ENCODE assay signal across 18 cellular contexts in the genomic region with DNA sequence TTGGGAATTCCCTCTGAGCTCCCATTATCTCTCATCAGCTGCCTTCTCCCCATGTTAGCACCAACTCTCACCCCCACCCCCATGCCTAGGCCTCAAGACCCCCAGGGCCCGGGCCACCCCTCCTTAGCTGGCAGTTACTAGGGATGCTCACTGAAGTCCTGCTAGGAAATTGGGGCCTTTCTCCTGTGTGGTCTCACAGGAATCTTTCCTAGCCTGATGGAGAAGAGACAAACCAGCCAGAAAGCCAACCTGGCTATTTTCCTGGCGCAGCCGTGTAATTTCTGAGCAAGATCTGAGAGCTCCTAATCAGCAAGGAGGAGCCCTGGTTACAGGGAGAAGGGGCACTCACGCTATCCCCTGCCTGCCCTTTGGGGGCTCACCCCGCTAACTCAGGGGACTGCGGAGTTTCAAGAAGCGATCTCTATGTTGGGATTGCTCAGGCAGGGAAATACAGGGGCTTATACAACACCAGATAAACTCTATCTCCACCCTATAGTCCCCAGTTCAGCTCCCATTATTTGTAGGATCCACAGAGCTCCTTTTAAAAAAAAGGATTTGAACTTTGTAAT. TPM values are rescaled to one million over a fixed set of nuclear protein-coding genes. Genes with fewer than 3 reads are reported as not detected.
DNase-seq lines count a peak whose midpoint lies in the region; ATAC-seq and TF ChIP-seq lines count a peak whose summit lies in the region.
"Had no signal": no experiment of that assay in that cellular context is flagged by ENCODE, and none has a peak within 500 bp of the region (broad histone marks: within the 10 kb centered on the region; RNA-seq: fewer than 3 reads in every experiment).

No MANE protein-coding gene starts in this region.

- H3K9me3 ChIP-seq in Caco-2 (no peaks in the 10 kb centered on the region), skeletal muscle satellite cell (replicated peaks; ENCODE audit: low read length) (no peaks in the 10 kb centered on the region)
- H3K9me3 ChIP-seq: pancreas had no signal

- peak overlapping the region; percentile 43 for H3K9ac ChIP-seq in skeletal muscle satellite cell (ENCODE audit: low read depth, low read length)

- POLR2A ChIA-PET in Caco-2 (lab: Charles Lee): no interaction called here

- H3K27me3 Mint-ChIP-seq in Caco-2 (ENCODE audit: insufficient read depth, unreplicated experiment): no peaks in the 10 kb centered on the region

- no peak for TF ChIP-seq CTCF in Caco-2 (IDR thresholded peaks at IDR 0.05; ENCODE audit: insufficient read depth in 1 of 2, low read depth in 1 of 2, low read length in 1 of 2, severe bottlenecking in 1 of 2, unreplicated experiment in 1 of 2)
- no peak for TF ChIP-seq CTCF in astrocyte of the cerebellum (IDR thresholded peaks at IDR 0.05; ENCODE audit: low read depth, low read length, missing control alignments)

- peaks cover 55% of the 10 kb centered on the region for H3K36me3 Mint-ChIP-seq in Caco-2 (ENCODE audit: insufficient read depth, unreplicated experiment)

- CTCF ChIA-PET in Caco-2 (lab: Charles Lee): no interaction called here

- peaks cover 8% of the 10 kb centered on the region for H3K4me1 Mint-ChIP-seq in Caco-2 (ENCODE audit: low read depth, unreplicated experiment)

- H3K27me3 ChIP-seq in Caco-2 (replicated peaks; ENCODE audit: control insufficient read depth, insufficient read depth, low read length) (no peaks in the 10 kb centered on the region), skeletal muscle satellite cell (ENCODE audit: control insufficient read depth, insufficient read depth, low read length) (no peaks in the 10 kb centered on the region)

- H3K36me3 ChIP-seq in Caco-2 (ENCODE audit: control insufficient read depth, insufficient read depth, low read length) (no peaks in the 10 kb centered on the region), skeletal muscle satellite cell (ENCODE audit: insufficient read depth, low read length) (no peaks in the 10 kb centered on the region)
- H3K36me3 ChIP-seq: pancreas had no signal

- H3K27ac Mint-ChIP-seq in Caco-2 (ENCODE audit: unreplicated experiment): peak overlapping the region; percentile 83

- intact Hi-C loops in Caco-2 (cut with micrococcal nuclease; ENCODE audit: unreplicated experiment): loop anchor here (1.0 to 5.0 kb wide), 6 partner anchors 107 to 1402 kb away; no protein-coding TSS in a partner anchor

- no peak for DNase-seq in Caco-2
- DNase-seq in astrocyte of the cerebellum (ENCODE audit: low read depth): no peak
- DNase-seq in left kidney (ENCODE audit: low read depth, low spot score): peak; percentile 50
- no peak for DNase-seq in GM19240 (ENCODE audit: insufficient read length, low spot score)
- DNase-seq in NCI-H1930 (lab: John Stamatoyannopoulos, UW): no peak
- DNase-seq: activated CD4-positive, alpha-beta T cell treated with anti-CD3 and anti-CD28 coated beads for 1 hour; activated T-cell treated with anti-CD3 and anti-CD28 coated beads, Interleukin-2, amount 50 U/mL, for 1 hour; AML-193; Karpas-422; left colon; NCI-H2029; pancreas; stimulated activated CD4-positive, alpha-beta T cell treated with anti-CD3 and anti-CD28 coated beads, Interleukin-2, amount 100 ng/mL, for 24 hours had no signal

- no peak overlapping the region for H3K4me3 Mint-ChIP-seq in Caco-2 (ENCODE audit: unreplicated experiment)

- in situ Hi-C loops in astrocyte of the cerebellum (cut with HindIII; ENCODE audit: low sequenced_read_pairs): no loop called here

- H3K4me1 ChIP-seq in Caco-2: no peaks in the 10 kb centered on the region
- H3K4me1 ChIP-seq in skeletal muscle satellite cell (ENCODE audit: control insufficient read depth, insufficient read depth, low read length): peaks cover 27% of the 10 kb centered on the region
- H3K4me1 ChIP-seq: pancreas had no signal

- H3K4me2 ChIP-seq in skeletal muscle satellite cell (ENCODE audit: low read length): peak overlapping the region; percentile 91

- ATAC-seq in HG02571 (IDR thresholded peaks at IDR 0.05; ENCODE audit: unreplicated experiment): no peak
- no peak for ATAC-seq in HG02884 (IDR thresholded peaks at IDR 0.05; ENCODE audit: unreplicated experiment)
- ATAC-seq: left colon had no signal

- H3K4me3 ChIP-seq in Caco-2 (ENCODE audit: low read depth, low read length): no peak overlapping the region
- H3K4me3 ChIP-seq in astrocyte of the cerebellum (ENCODE audit: low read depth, low read length): peak overlapping the region; percentile 58
- H3K4me3 ChIP-seq in skeletal muscle satellite cell (ENCODE audit: low read length): peak overlapping the region; percentile 88
- H3K4me3 ChIP-seq: GM12878 had no signal

- no TSS peak for BruUV-seq in Caco-2 (replicated peaks; lab: Mats Ljungman, UMichigan)

- no peaks in the 10 kb centered on the region for H3K9me3 Mint-ChIP-seq in Caco-2 (ENCODE audit: unreplicated experiment)

RNA-seq across cellular contexts. Expression of a gene that starts 25.1 kb away (rescaled TPM):
- total RNA-seq in Caco-2 (2022): 134 and 140 TPM in 2 replicates
- 9.9 and 10.0 TPM in 2 replicates for total RNA-seq in skeletal muscle satellite cell (2012; rRNA removed)
- total RNA-seq: T-helper 1 cell treated with Interleukin-12 subunit alpha and Interleukin-12 subunit beta and Interleukin-4 antibody, amounts not matched to agents 30 ng/mL and 1 ng/mL, for 36 hours had no signal
